In the genomic region with DNA sequence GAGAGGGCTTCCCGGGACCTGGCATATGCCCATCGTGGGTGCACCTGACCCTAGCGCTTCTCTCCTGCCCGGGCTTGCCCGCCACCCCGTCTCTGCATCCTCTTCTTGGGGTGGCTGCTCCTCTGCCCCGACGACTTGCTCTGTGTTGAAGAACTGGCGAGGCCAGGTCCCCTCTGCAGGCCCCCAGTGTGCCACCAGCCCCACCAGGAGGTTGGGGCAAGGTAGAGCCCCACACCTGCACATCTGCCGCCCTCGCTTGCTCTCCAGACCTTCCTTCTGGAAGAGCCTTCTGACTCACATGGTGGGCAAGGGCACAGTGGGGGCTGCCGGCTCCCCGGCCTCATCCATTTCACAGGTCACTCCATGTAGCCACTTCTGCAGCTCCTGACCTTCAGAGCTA, we compare ENCODE assay signal across 34 cellular contexts.
"Had no signal": no experiment of that assay in that cellular context is flagged by ENCODE, and none has a peak within 500 bp of the region (broad histone marks: within the 10 kb centered on the region; RNA-seq: fewer than 3 reads in every experiment).

No MANE protein-coding gene starts in this region.

- H3K4me2 ChIP-seq: KMS-11 had no signal

- H3K9me3 ChIP-seq: MG63 had no signal

- H3K9ac ChIP-seq: KMS-11 had no signal

- H3K36me3 ChIP-seq: MG63 had no signal

- DNase-seq: Karpas-422, Kasumi-1, KG1, MG63, MM.1S, MV-4-11, NCI-H1048, NCI-H1092, NCI-H1092 treated with DMSO at 0.1 percent for 48 hours, NCI-H1105, NCI-H1105 treated with DMSO at 0.1 percent for 48 hours, NCI-H1417, NCI-H1417 treated with DMSO at 0.1 percent for 48 hours, NCI-H1436, NCI-H1436 treated with DMSO at 0.1 percent for 48 hours, NCI-H146, NCI-H1694, NCI-H1694 treated with DMSO at 0.1 percent for 48 hours, NCI-H187, NCI-H187 treated with DMSO at 0.1 percent for 48 hours, NCI-H1930, NCI-H2029, NCI-H2029 treated with DMSO at 0.1 percent for 48 hours, NCI-H2081, NCI-H2081 treated with DMSO at 0.1 percent for 48 hours, NCI-H2107, NCI-H2171, NCI-H2171 treated with DMSO at 0.1 percent for 48 hours, NCI-H2227 treated with DMSO at 0.1 percent for 48 hours, NCI-H226, NCI-H345, NCI-H446, NCI-H446 treated with DMSO at 0.1 percent for 48 hours had no signal

- H3K27me3 ChIP-seq: MG63 had no signal

- H3K4me3 ChIP-seq: MG63 had no signal

- H3K27ac ChIP-seq: KMS-11 had no signal
